8 cellular contexts compared by ENCODE assay signal in genomic region chr20:20860078-20860806, GRCh38.
DNase-seq lines count a peak whose midpoint lies in the region; ATAC-seq, FAIRE-seq and TF ChIP-seq lines count a peak whose summit lies in the region.

No MANE protein-coding gene starts in this region.

- peak; percentile 86 for FAIRE-seq in GM19239 (lab: Jason Lieb, UNC)

- DNase-seq in BE2C = peak; percentile 93
- DNase-seq in GM19239 (ENCODE audit: insufficient read length, low spot score) = peak; percentile 71
- peak; percentile 96 for DNase-seq in HK-2 (ENCODE audit: unreplicated experiment)
- peak; percentile 97 for DNase-seq in NCI-H748 treated with DMSO at 0.1 percent for 48 hours (lab: John Stamatoyannopoulos, UW)
- peak; percentile 84 for DNase-seq in activated CD4-positive, alpha-beta T cell treated with anti-CD3 and anti-CD28 coated beads, Interleukin-2, amount 50 U/mL, for 1 hour
- DNase-seq in dorsolateral prefrontal cortex = peak; percentile 76 to 97 (median 91)
- peak; percentile 90 for DNase-seq in lower lobe of right lung
- DNase-seq in stimulated activated CD8-positive, alpha-beta memory T cell treated with anti-CD3 and anti-CD28 coated beads, Interleukin-12 subunit alpha, Interleukin-12 subunit beta, amount 100 ng/mL, for 1 hour (ENCODE audit: low read depth) = peak; percentile 82

- H3K27ac ChIP-seq in dorsolateral prefrontal cortex (peak overlapping the region in 1 of 59 donors; percentile 57), lower lobe of right lung (no peak overlapping the region)

- H3K9me3 ChIP-seq in BE2C = no peaks in the 10 kb centered on the region
- H3K9me3 ChIP-seq in lower lobe of right lung = no peaks in the 10 kb centered on the region

- TF ChIP-seq CTCF in BE2C (IDR thresholded peaks at IDR 0.05; ENCODE audit: low read depth, low read length) (peak; percentile 99), dorsolateral prefrontal cortex (IDR thresholded peaks at IDR 0.05 in 54 of 56, conservative IDR thresholded peaks at IDR 0.05 in 2 of 56; ENCODE audit: low read depth in 1 of 56, partially characterized antibody in 56 of 56) (peak; percentile 84 to 100 (median 98)), lower lobe of right lung (IDR thresholded peaks at IDR 0.05) (peak; percentile 95)

- H3K4me3 ChIP-seq in BE2C (ENCODE audit: low read depth, low read length) (no peak overlapping the region), dorsolateral prefrontal cortex (peak overlapping the region in 1 of 59 donors; percentile 5), lower lobe of right lung (no peak overlapping the region)

- H3K4me1 ChIP-seq in BE2C (no peaks in the 10 kb centered on the region), lower lobe of right lung (peaks cover 3% of the 10 kb centered on the region)

- no peaks in the 10 kb centered on the region for H3K36me3 ChIP-seq in BE2C
- H3K36me3 ChIP-seq in lower lobe of right lung = no peaks in the 10 kb centered on the region

- H3K27me3 ChIP-seq in BE2C (peaks cover 7% of the 10 kb centered on the region), dorsolateral prefrontal cortex (peaks cover 0 to 15% (median 0%) of the 10 kb centered on the region in 45 donors), lower lobe of right lung (ENCODE audit: low read depth) (peaks cover 14% of the 10 kb centered on the region)

- intact Hi-C loops in dorsolateral prefrontal cortex (cut with DNase I) (loop anchor here (2.0 to 10.0 kb wide), 7 partner anchors 95 to 647 kb away; partner anchors contain the start of gene LINC00237 (in 1 of the 2)), lower lobe of right lung (cut with DNase I) (no loop called here)

- peak; percentile 82 to 87 for ATAC-seq in lower lobe of right lung
